In the genomic region with DNA sequence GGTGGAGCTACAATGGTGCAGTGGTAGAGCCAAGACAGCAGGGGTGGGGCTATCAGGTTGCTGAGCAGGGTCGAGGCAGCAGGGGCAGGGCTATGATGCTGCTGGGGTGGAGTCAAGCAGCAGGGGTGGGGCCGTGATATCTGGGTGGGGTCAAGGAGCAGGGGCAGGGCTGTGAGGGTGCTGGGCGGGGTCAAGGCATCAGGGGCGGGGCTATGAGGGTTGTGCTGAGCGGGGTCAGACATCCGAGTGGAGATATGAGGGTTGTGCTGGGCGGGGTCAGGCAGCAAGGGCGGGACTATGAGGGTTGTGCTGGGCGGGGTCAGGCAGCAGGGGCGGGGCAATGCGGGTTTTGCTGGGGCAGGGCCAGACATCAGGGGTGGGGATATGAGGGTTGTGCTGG, we compare ENCODE assay signal across 12 cellular contexts. TPM values are rescaled to one million over a fixed set of nuclear protein-coding genes. Genes with fewer than 3 reads are reported as not detected.
DNase-seq lines count a peak whose midpoint lies in the region; ATAC-seq, FAIRE-seq and TF ChIP-seq lines count a peak whose summit lies in the region.
"Had no signal": no experiment of that assay in that cellular context is flagged by ENCODE, and none has a peak within 500 bp of the region (broad histone marks: within the 10 kb centered on the region; RNA-seq: fewer than 3 reads in every experiment).

No MANE protein-coding gene starts in this region.

- no peaks in the 10 kb centered on the region for H3K36me3 Mint-ChIP-seq in activated T-helper 2 cell treated with anti-CD3 and anti-CD28 coated beads, Interferon-gamma antibody, Interleukin-2, Interleukin-4, amounts not matched to agents 10 μg/mL and 5 μg/mL and 100 μg/mL, durations not matched to agents 14 hours and 24 hours and 36 hours (ENCODE audit: low read depth)
- H3K36me3 Mint-ChIP-seq in mesothelial cell of epicardium = no peaks in the 10 kb centered on the region

- peak; percentile 46 for FAIRE-seq in GM12892 (lab: Jason Lieb, UNC)
- FAIRE-seq: astrocyte, G401.6, TTC549 had no signal

- no peak overlapping the region for H3K27ac Mint-ChIP-seq in activated T-helper 2 cell treated with anti-CD3 and anti-CD28 coated beads, Interferon-gamma antibody, Interleukin-2, Interleukin-4, amounts not matched to agents 10 μg/mL and 5 μg/mL and 100 μg/mL, durations not matched to agents 14 hours and 24 hours and 36 hours
- H3K27ac Mint-ChIP-seq in mesothelial cell of epicardium = no peak overlapping the region

- TF ChIP-seq POLR2A in GM12892 (IDR thresholded peaks at IDR 0.05; ENCODE audit: low read depth, low read length) = no peak

- no peak for TF ChIP-seq CTCF in mesothelial cell of epicardium (IDR thresholded peaks at IDR 0.05; ENCODE audit: unreplicated experiment)

- no peaks in the 10 kb centered on the region for H3K4me1 Mint-ChIP-seq in activated T-helper 2 cell treated with anti-CD3 and anti-CD28 coated beads, Interferon-gamma antibody, Interleukin-2, Interleukin-4, amounts not matched to agents 10 μg/mL and 5 μg/mL and 100 μg/mL, durations not matched to agents 14 hours and 24 hours and 36 hours (ENCODE audit: low read depth)
- H3K4me1 Mint-ChIP-seq in mesothelial cell of epicardium = no peaks in the 10 kb centered on the region

- intact Hi-C loops in activated T-helper 2 cell treated with anti-CD3 and anti-CD28 coated beads, Interferon-gamma antibody, Interleukin-2, Interleukin-4, amounts not matched to agents 10 μg/mL and 5 μg/mL and 100 μg/mL, durations not matched to agents 14 hours and 24 hours and 36 hours (cut with micrococcal nuclease) = no loop called here

- no peak overlapping the region for H3K4me3 Mint-ChIP-seq in activated T-helper 2 cell treated with anti-CD3 and anti-CD28 coated beads, Interferon-gamma antibody, Interleukin-2, Interleukin-4, amounts not matched to agents 10 μg/mL and 5 μg/mL and 100 μg/mL, durations not matched to agents 14 hours and 24 hours and 36 hours (ENCODE audit: low read depth)
- H3K4me3 Mint-ChIP-seq in mesothelial cell of epicardium = no peak overlapping the region

- ATAC-seq in HG03565 (IDR thresholded peaks at IDR 0.05; ENCODE audit: unreplicated experiment) (no peak), GM18909 (IDR thresholded peaks at IDR 0.05; ENCODE audit: poor library complexity, unreplicated experiment) (no peak)

- peak; percentile 57 for DNase-seq in GM12892 (ENCODE audit: insufficient read length)
- peak; percentile 35 for DNase-seq in NCI-H69 (lab: John Stamatoyannopoulos, UW)
- DNase-seq in activated T-helper 2 cell treated with anti-CD3 and anti-CD28 coated beads, Interferon-gamma antibody, Interleukin-2, Interleukin-4, amounts not matched to agents 10 μg/mL and 5 μg/mL and 100 μg/mL, durations not matched to agents 14 hours and 24 hours and 36 hours (ENCODE audit: low spot score) = peak; percentile 48
- DNase-seq in stimulated activated CD4-positive, alpha-beta T cell treated with anti-CD3 and anti-CD28 coated beads, Interleukin-2, amount 100 ng/mL, for 24 hours = peak; percentile 46 to 66
- no peak for DNase-seq in mesothelial cell of epicardium (ENCODE audit: low spot score in 2 of 2, unreplicated experiment in 2 of 2)
- DNase-seq: left ventricle myocardium inferior, NCI-H2227 treated with DMSO at 0.1 percent for 48 hours had no signal

- no peaks in the 10 kb centered on the region for H3K9me3 Mint-ChIP-seq in activated T-helper 2 cell treated with anti-CD3 and anti-CD28 coated beads, Interferon-gamma antibody, Interleukin-2, Interleukin-4, amounts not matched to agents 10 μg/mL and 5 μg/mL and 100 μg/mL, durations not matched to agents 14 hours and 24 hours and 36 hours
- H3K9me3 Mint-ChIP-seq in mesothelial cell of epicardium = no peaks in the 10 kb centered on the region

- no peaks in the 10 kb centered on the region for H3K27me3 Mint-ChIP-seq in activated T-helper 2 cell treated with anti-CD3 and anti-CD28 coated beads, Interferon-gamma antibody, Interleukin-2, Interleukin-4, amounts not matched to agents 10 μg/mL and 5 μg/mL and 100 μg/mL, durations not matched to agents 14 hours and 24 hours and 36 hours (ENCODE audit: low read depth)
- no peaks in the 10 kb centered on the region for H3K27me3 Mint-ChIP-seq in mesothelial cell of epicardium (ENCODE audit: low read depth)

RNA-seq across cellular contexts. Expression of gene HCN2, which starts 14.7 kb away (rescaled TPM):
- polyA plus RNA-seq in GM12892 (2012; ENCODE audit: missing spikeins) = 0.47 TPM
- 0.52 and 0.64 TPM in 2 replicates for total RNA-seq in activated T-helper 2 cell treated with anti-CD3 and anti-CD28 coated beads, Interferon-gamma antibody, Interleukin-2, Interleukin-4, amounts not matched to agents 10 μg/mL and 5 μg/mL and 100 μg/mL, durations not matched to agents 14 hours and 24 hours and 36 hours
- 1.1 to 1.6 TPM (median 1.5 TPM) in 3 replicates for total RNA-seq in mesothelial cell of epicardium

RNA-seq across cellular contexts. Expression of gene POLRMT, which starts 29.0 kb away (rescaled TPM):
- 30.7 TPM for polyA plus RNA-seq in GM12892 (2012; ENCODE audit: missing spikeins)
- 90.1 and 94.7 TPM in 2 replicates for total RNA-seq in activated T-helper 2 cell treated with anti-CD3 and anti-CD28 coated beads, Interferon-gamma antibody, Interleukin-2, Interleukin-4, amounts not matched to agents 10 μg/mL and 5 μg/mL and 100 μg/mL, durations not matched to agents 14 hours and 24 hours and 36 hours
- 49.5 to 56.4 TPM (median 56.4 TPM) in 3 replicates for total RNA-seq in mesothelial cell of epicardium

RNA-seq across cellular contexts. Expression of gene BSG, which starts 32.0 kb away (rescaled TPM):
- 135 TPM for polyA plus RNA-seq in GM12892 (2012; ENCODE audit: missing spikeins)
- 300 and 304 TPM in 2 replicates for total RNA-seq in activated T-helper 2 cell treated with anti-CD3 and anti-CD28 coated beads, Interferon-gamma antibody, Interleukin-2, Interleukin-4, amounts not matched to agents 10 μg/mL and 5 μg/mL and 100 μg/mL, durations not matched to agents 14 hours and 24 hours and 36 hours
- 414 to 431 TPM (median 414 TPM) in 3 replicates for total RNA-seq in mesothelial cell of epicardium

RNA-seq across cellular contexts. Expression of gene FGF22, which starts 35.3 kb away (rescaled TPM):
- polyA plus RNA-seq in GM12892 (2012; ENCODE audit: missing spikeins) = 0.17 TPM
- total RNA-seq in activated T-helper 2 cell treated with anti-CD3 and anti-CD28 coated beads, Interferon-gamma antibody, Interleukin-2, Interleukin-4, amounts not matched to agents 10 μg/mL and 5 μg/mL and 100 μg/mL, durations not matched to agents 14 hours and 24 hours and 36 hours = not detected in 2 replicates
- 0.25 to 0.38 TPM in 2 of 3 replicates, not detected in the other for total RNA-seq in mesothelial cell of epicardium
- total RNA-seq: left ventricle myocardium inferior had no signal

RNA-seq across cellular contexts. Expression of gene RNF126, which starts 58.7 kb away (rescaled TPM):
- polyA plus RNA-seq in GM12892 (2012; ENCODE audit: missing spikeins) = 13.0 TPM
- 83.2 and 89.4 TPM in 2 replicates for total RNA-seq in activated T-helper 2 cell treated with anti-CD3 and anti-CD28 coated beads, Interferon-gamma antibody, Interleukin-2, Interleukin-4, amounts not matched to agents 10 μg/mL and 5 μg/mL and 100 μg/mL, durations not matched to agents 14 hours and 24 hours and 36 hours
- 41.6 to 47.3 TPM (median 47.1 TPM) in 3 replicates for total RNA-seq in mesothelial cell of epicardium

Comparison
In these comparisons a context has a peak if more than half of its experiments do, and no peak if none do; other contexts are left out.
1. DNase-seq: peak in GM12892 (single experiment), NCI-H69 (single experiment), activated T-helper 2 cell treated with anti-CD3 and anti-CD28 coated beads, Interferon-gamma antibody, Interleukin-2, Interleukin-4, amounts not matched to agents 10 μg/mL and 5 μg/mL and 100 μg/mL, durations not matched to agents 14 hours and 24 hours and 36 hours (single experiment) and stimulated activated CD4-positive, alpha-beta T cell treated with anti-CD3 and anti-CD28 coated beads, Interleukin-2, amount 100 ng/mL, for 24 hours (2 of 2); none in mesothelial cell of epicardium (0 of 2).